ENCODE assay signal across 17 cellular contexts in the genomic region with DNA sequence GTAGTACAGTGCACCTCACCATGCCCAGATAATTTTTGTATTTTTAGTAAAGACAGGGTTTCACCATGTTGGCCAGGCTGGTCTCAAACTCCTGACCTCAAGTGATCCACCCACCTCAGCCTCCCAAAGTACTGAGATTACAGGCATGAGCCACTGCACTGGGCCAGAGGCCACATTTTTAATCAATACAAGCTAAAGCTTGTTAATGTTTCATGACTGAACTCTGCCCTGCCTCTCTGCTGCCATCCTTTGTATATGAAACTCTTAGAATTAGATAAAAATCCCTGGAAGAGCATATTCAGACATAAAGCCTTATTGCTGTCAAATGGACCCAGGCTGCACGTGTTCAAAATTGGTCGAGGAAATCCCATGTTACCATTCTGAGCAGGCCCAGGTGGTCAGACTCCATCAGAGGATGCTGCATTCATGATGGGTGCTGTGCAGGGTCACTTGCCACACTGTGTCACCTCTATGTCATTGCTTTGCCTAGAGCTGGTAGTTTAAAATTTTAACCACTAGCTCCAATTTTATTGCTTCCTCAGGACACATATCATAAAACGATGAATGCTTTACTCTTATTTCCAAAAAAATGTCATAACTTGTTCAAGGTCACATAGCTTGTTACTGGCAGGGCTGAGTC. TPM values are rescaled to one million over a fixed set of nuclear protein-coding genes. Genes with fewer than 3 reads are reported as not detected.
"Had no signal": no experiment of that assay in that cellular context is flagged by ENCODE, and none has a peak within 500 bp of the region (broad histone marks: within the 10 kb centered on the region; RNA-seq: fewer than 3 reads in every experiment).

No MANE protein-coding gene starts in this region.

- H3K27ac ChIP-seq: cardiac muscle cell, esophagus squamous epithelium, heart right ventricle, suprapubic skin, transverse colon, uterus, WERI-Rb-1 had no signal

- H3K9me3 ChIP-seq: esophagus squamous epithelium, heart right ventricle, suprapubic skin, uterus had no signal

- H3K36me3 ChIP-seq: cardiac muscle cell, heart right ventricle, suprapubic skin, transverse colon, uterus, WERI-Rb-1 had no signal

- H3K27me3 ChIP-seq: cardiac muscle cell, esophagus squamous epithelium, heart right ventricle, suprapubic skin, transverse colon, uterus had no signal

- FAIRE-seq: endothelial cell of umbilical vein had no signal

- H3K4me3 ChIP-seq: cardiac muscle cell, esophagus squamous epithelium, heart right ventricle, suprapubic skin, transverse colon, uterus had no signal

- DNase-seq: activated CD4-positive, alpha-beta T cell treated with anti-CD3 and anti-CD28 coated beads, Interleukin-2, amount 50 U/mL, for 48 hours; amniotic stem cell; effector memory CD4-positive, alpha-beta T cell; esophagus squamous epithelium; heart right ventricle; immature natural killer cell; kidney glomerular epithelial cell; nephron progenitor cell; retina; stimulated activated CD4-positive, alpha-beta T cell treated with anti-CD3 and anti-CD28 coated beads, Interleukin-2, amount 100 ng/mL, for 24 hours; T-helper 17 cell; transverse colon; uterus; WERI-Rb-1 had no signal

- ATAC-seq: heart right ventricle, T-helper 17 cell had no signal

RNA-seq across cellular contexts. Expression of a gene that starts 45.2 kb away (rescaled TPM):
- total RNA-seq: T-helper 17 cell had no signal
